Comparison of ENCODE assay signal across 8 cellular contexts in the genomic region with DNA sequence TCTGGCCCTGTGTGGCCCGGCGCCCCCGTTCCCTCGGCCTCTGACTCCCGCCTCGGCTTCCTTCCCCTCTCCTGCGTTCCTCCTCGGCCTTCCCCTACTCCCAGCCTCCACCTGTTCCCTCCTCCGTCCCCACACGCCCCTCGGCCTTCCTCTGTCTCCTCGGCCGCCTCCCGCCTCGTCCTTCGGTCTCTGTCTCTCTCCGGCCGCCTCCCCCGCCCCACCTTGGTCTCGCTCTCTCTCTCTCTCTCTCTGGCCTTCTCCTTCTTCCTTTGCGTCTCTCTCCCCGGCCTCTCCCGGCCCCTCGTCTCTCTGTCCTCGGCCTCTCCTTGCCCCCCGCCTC. TPM values are rescaled to one million over a fixed set of nuclear protein-coding genes. Genes with fewer than 3 reads are reported as not detected.
DNase-seq lines count a peak whose midpoint lies in the region; ATAC-seq and TF ChIP-seq lines count a peak whose summit lies in the region.

No MANE protein-coding gene starts in this region.

- POLR2A ChIA-PET in SK-N-SH (lab: Yijun Ruan, JAX): interaction anchor here (0.6 to 1.4 kb wide), 5 partner anchors 24 to 725 kb away, joined by 3 to 4 read pairs (median 3); no protein-coding TSS in a partner anchor

- no peaks in the 10 kb centered on the region for H3K27me3 ChIP-seq in SK-N-SH (ENCODE audit: insufficient read depth)

- peaks cover 33 to 45% of the 10 kb centered on the region in 2 experiments for H3K36me3 ChIP-seq in SK-N-SH (replicated peaks in 1 of 2; ENCODE audit: control insufficient read depth in 1 of 2, insufficient read depth in 2 of 2, low read length in 1 of 2)

- peaks cover 2% of the 10 kb centered on the region for H3K36me3 Mint-ChIP-seq in T-helper 1 cell treated with Interleukin-12 subunit alpha and Interleukin-12 subunit beta and Interleukin-4 antibody, amounts not matched to agents 30 μg/mL and 1 μg/mL, for 36 hours (ENCODE audit: low read depth)

- peaks cover 20% of the 10 kb centered on the region for H3K4me1 Mint-ChIP-seq in T-helper 1 cell treated with Interleukin-12 subunit alpha and Interleukin-12 subunit beta and Interleukin-4 antibody, amounts not matched to agents 30 μg/mL and 1 μg/mL, for 36 hours (ENCODE audit: low read depth)

- CTCF ChIA-PET in SK-N-SH (lab: Yijun Ruan, JAX): interaction anchor here (0.6 to 6.4 kb wide), 2 partner anchors 24 to 36 kb away, joined by 3 to 112 read pairs; no protein-coding TSS in a partner anchor

- H3K9me3 Mint-ChIP-seq in T-helper 1 cell treated with Interleukin-12 subunit alpha and Interleukin-12 subunit beta and Interleukin-4 antibody, amounts not matched to agents 30 μg/mL and 1 μg/mL, for 36 hours: no peaks in the 10 kb centered on the region

- peak overlapping the region; percentile 91 for H3K4me3 Mint-ChIP-seq in T-helper 1 cell treated with Interleukin-12 subunit alpha and Interleukin-12 subunit beta and Interleukin-4 antibody, amounts not matched to agents 30 μg/mL and 1 μg/mL, for 36 hours

- H3K9ac ChIP-seq in SK-N-SH: peak overlapping the region; percentile 86

- no peaks in the 10 kb centered on the region for H3K9me2 ChIP-seq in SK-N-SH

- peaks cover 40% of the 10 kb centered on the region for H4K20me1 ChIP-seq in SK-N-SH (ENCODE audit: insufficient read depth)

- peaks cover 38% of the 10 kb centered on the region for H3F3A ChIP-seq in SK-N-SH (replicated peaks; ENCODE audit: insufficient read depth)

- TF ChIP-seq RAD21 in SK-N-SH (IDR thresholded peaks at IDR 0.05; ENCODE audit: low read length): no peak

- H3K4me3 ChIP-seq in SK-N-SH (ENCODE audit: low read depth in 2 of 2, low read length in 1 of 2) (peak overlapping the region; percentile 57 to 89), fibroblast of pulmonary artery (replicated peaks; ENCODE audit: low read depth, low read length) (peak overlapping the region; percentile 87), retinal pigment epithelial cell (ENCODE audit: low read length) (peak overlapping the region; percentile 81)

- H3K4me2 ChIP-seq in SK-N-SH: peak overlapping the region; percentile 98

- TF ChIP-seq CTCF in SK-N-SH (IDR thresholded peaks at IDR 0.05) (no peak), fibroblast of pulmonary artery (IDR thresholded peaks at IDR 0.05; ENCODE audit: low read length, missing control alignments) (no peak), retinal pigment epithelial cell (conservative IDR thresholded peaks at IDR 0.05; ENCODE audit: low read depth, low read length) (no peak)

- ATAC-seq in HG02885 (IDR thresholded peaks at IDR 0.05; ENCODE audit: poor library complexity, unreplicated experiment): peak; percentile 29

- peak overlapping the region; percentile 58 to 87; a peak in 3 of 4 replicates for H3K27ac ChIP-seq in SK-N-SH (ENCODE audit: low read depth in 2 of 2, low read length in 1 of 2)

- WGBS in SK-N-SH (ENCODE audit: low lambda C conversion rate): under 1% methylated on average over 21 of the region's 26 CpGs

- no peaks in the 10 kb centered on the region for H3K27me3 Mint-ChIP-seq in T-helper 1 cell treated with Interleukin-12 subunit alpha and Interleukin-12 subunit beta and Interleukin-4 antibody, amounts not matched to agents 30 μg/mL and 1 μg/mL, for 36 hours (ENCODE audit: low read depth)

- no peak for TF ChIP-seq EP300 in SK-N-SH (IDR thresholded peaks at IDR 0.05; ENCODE audit: borderline replicate concordance in 1 of 2, low read depth in 1 of 2, low read length in 1 of 2)

- H3K4me1 ChIP-seq in SK-N-SH (ENCODE audit: control insufficient read depth in 1 of 2, insufficient read depth in 2 of 2, low read depth in 1 of 2, low read length in 1 of 2): peaks cover 11 to 29% of the 10 kb centered on the region in 2 experiments; a peak in 2 of 4 replicates

- H3K79me2 ChIP-seq in SK-N-SH (ENCODE audit: insufficient read depth): peaks cover 51% of the 10 kb centered on the region

- H3K9me3 ChIP-seq in SK-N-SH: no peaks in the 10 kb centered on the region

- no peak overlapping the region for H2AFZ ChIP-seq in SK-N-SH (ENCODE audit: low read depth)

- H3K27ac Mint-ChIP-seq in T-helper 1 cell treated with Interleukin-12 subunit alpha and Interleukin-12 subunit beta and Interleukin-4 antibody, amounts not matched to agents 30 μg/mL and 1 μg/mL, for 36 hours: peak overlapping the region; percentile 91

- DNase-seq in T-helper 1 cell (no peak), SK-N-SH (no peak), fibroblast of pulmonary artery (ENCODE audit: low read depth) (no peak), retinal pigment epithelial cell (ENCODE audit: low read depth) (no peak), NCI-H2107 (lab: John Stamatoyannopoulos, UW) (no peak)
- no peak for DNase-seq in central memory CD4-positive, alpha-beta T cell

TF ChIP-seq in SK-N-SH, 30 proteins besides CTCF, POLR2A, EP300 and RAD21:
- TF ChIP-seq MEF2A (IDR thresholded peaks at IDR 0.05; ENCODE audit: borderline replicate concordance, low read depth) (no peak), EZH2phosphoT487 (IDR thresholded peaks at IDR 0.05; ENCODE audit: borderline replicate concordance, low read depth) (no peak), MXI1 (IDR thresholded peaks at IDR 0.05; ENCODE audit: low read depth, low read length) (no peak), PBX3 (IDR thresholded peaks at IDR 0.05) (no peak), SMC3 (IDR thresholded peaks at IDR 0.05; ENCODE audit: low read depth, low read length) (no peak), SIN3A (IDR thresholded peaks at IDR 0.05; ENCODE audit: borderline replicate concordance, low read depth, low read length) (no peak), POLR2AphosphoS5 (IDR thresholded peaks at IDR 0.05; ENCODE audit: low read depth, low read length) (no peak), GABPA (IDR thresholded peaks at IDR 0.05; ENCODE audit: low read depth) (no peak), RFX5 (IDR thresholded peaks at IDR 0.05; ENCODE audit: low read length) (no peak), FOXM1 (IDR thresholded peaks at IDR 0.05; ENCODE audit: low read depth) (no peak), RXRA (IDR thresholded peaks at IDR 0.05; ENCODE audit: borderline replicate concordance, low read depth) (no peak), TCF12 (IDR thresholded peaks at IDR 0.05) (no peak), TEAD4 (IDR thresholded peaks at IDR 0.05; ENCODE audit: borderline replicate concordance, insufficient read depth) (no peak), RCOR1 (IDR thresholded peaks at IDR 0.05; ENCODE audit: low read length) (no peak)
- TF ChIP-seq, protein P1, sequence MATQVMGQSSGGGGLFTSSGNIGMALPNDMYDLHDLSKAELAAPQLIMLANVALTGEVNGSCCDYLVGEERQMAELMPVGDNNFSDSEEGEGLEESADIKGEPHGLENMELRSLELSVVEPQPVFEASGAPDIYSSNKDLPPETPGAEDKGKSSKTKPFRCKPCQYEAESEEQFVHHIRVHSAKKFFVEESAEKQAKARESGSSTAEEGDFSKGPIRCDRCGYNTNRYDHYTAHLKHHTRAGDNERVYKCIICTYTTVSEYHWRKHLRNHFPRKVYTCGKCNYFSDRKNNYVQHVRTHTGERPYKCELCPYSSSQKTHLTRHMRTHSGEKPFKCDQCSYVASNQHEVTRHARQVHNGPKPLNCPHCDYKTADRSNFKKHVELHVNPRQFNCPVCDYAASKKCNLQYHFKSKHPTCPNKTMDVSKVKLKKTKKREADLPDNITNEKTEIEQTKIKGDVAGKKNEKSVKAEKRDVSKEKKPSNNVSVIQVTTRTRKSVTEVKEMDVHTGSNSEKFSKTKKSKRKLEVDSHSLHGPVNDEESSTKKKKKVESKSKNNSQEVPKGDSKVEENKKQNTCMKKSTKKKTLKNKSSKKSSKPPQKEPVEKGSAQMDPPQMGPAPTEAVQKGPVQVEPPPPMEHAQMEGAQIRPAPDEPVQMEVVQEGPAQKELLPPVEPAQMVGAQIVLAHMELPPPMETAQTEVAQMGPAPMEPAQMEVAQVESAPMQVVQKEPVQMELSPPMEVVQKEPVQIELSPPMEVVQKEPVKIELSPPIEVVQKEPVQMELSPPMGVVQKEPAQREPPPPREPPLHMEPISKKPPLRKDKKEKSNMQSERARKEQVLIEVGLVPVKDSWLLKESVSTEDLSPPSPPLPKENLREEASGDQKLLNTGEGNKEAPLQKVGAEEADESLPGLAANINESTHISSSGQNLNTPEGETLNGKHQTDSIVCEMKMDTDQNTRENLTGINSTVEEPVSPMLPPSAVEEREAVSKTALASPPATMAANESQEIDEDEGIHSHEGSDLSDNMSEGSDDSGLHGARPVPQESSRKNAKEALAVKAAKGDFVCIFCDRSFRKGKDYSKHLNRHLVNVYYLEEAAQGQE (IDR thresholded peaks at IDR 0.05; ENCODE audit: low read depth, low read length): no peak
- TF ChIP-seq, protein P2, sequence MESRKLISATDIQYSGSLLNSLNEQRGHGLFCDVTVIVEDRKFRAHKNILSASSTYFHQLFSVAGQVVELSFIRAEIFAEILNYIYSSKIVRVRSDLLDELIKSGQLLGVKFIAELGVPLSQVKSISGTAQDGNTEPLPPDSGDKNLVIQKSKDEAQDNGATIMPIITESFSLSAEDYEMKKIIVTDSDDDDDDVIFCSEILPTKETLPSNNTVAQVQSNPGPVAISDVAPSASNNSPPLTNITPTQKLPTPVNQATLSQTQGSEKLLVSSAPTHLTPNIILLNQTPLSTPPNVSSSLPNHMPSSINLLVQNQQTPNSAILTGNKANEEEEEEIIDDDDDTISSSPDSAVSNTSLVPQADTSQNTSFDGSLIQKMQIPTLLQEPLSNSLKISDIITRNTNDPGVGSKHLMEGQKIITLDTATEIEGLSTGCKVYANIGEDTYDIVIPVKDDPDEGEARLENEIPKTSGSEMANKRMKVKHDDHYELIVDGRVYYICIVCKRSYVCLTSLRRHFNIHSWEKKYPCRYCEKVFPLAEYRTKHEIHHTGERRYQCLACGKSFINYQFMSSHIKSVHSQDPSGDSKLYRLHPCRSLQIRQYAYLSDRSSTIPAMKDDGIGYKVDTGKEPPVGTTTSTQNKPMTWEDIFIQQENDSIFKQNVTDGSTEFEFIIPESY (IDR thresholded peaks at IDR 0.05; ENCODE audit: borderline replicate concordance, low read depth): no peak

RNA-seq across cellular contexts. Expression of gene GET4, which starts 0.6 kb away (rescaled TPM):
- 63.1 and 65.4 TPM in 2 replicates for polyA plus RNA-seq in SK-N-SH (2012; rRNA removed)
- 20.4 and 32.7 TPM in 2 replicates for polyA plus RNA-seq in SK-N-SH (2012; cell fraction: cytosol; rRNA removed)
- 341 and 380 TPM in 2 replicates for polyA plus RNA-seq in SK-N-SH (2012; cell fraction: nucleus; rRNA removed)

RNA-seq across cellular contexts. Expression of gene SUN1, which starts 44.7 kb away (rescaled TPM):
- 369 and 560 TPM in 2 replicates for polyA plus RNA-seq in SK-N-SH (2012; rRNA removed)
- polyA plus RNA-seq in SK-N-SH (2012; cell fraction: cytosol; rRNA removed): 137 and 282 TPM in 2 replicates
- polyA plus RNA-seq in SK-N-SH (2012; cell fraction: nucleus; rRNA removed): 1,170 and 1,470 TPM in 2 replicates
